1 cellular context compared by ENCODE assay signal in the genomic region with DNA sequence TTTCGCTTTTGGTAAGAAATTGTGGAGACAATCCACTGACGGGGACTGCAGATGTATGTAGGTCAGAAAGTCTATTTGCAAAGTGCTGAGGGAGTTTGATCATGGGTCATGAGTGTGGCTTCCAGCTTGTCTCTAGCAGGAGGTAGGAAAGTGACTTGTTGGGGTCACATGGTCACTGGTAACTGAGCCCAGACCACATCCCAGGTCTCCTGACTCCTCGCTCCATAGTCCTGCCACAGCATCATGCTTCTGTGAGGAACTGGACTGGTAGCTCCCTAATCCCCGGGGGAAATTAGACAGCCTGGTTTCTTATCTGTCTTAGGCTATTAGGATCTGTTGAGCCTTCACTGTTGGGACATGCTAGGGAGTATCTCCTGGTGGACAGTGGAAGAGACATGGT.
TF ChIP-seq lines count a peak whose summit lies in the region.

No MANE protein-coding gene starts in this region.

TF ChIP-seq in SK-N-SH, 30 proteins besides CTCF, POLR2A, EP300 and RAD21 (continued from another document):
- TF ChIP-seq, protein P1, sequence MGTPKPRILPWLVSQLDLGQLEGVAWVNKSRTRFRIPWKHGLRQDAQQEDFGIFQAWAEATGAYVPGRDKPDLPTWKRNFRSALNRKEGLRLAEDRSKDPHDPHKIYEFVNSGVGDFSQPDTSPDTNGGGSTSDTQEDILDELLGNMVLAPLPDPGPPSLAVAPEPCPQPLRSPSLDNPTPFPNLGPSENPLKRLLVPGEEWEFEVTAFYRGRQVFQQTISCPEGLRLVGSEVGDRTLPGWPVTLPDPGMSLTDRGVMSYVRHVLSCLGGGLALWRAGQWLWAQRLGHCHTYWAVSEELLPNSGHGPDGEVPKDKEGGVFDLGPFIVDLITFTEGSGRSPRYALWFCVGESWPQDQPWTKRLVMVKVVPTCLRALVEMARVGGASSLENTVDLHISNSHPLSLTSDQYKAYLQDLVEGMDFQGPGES (IDR thresholded peaks at IDR 0.05; ENCODE audit: low read depth, low read length) = no peak
- no peak for TF ChIP-seq SIN3A (IDR thresholded peaks at IDR 0.05; ENCODE audit: borderline replicate concordance, low read depth, low read length)
- no peak for TF ChIP-seq CHD2 (IDR thresholded peaks at IDR 0.05; ENCODE audit: low read length, partially characterized antibody)
- no peak for TF ChIP-seq EZH2phosphoT487 (IDR thresholded peaks at IDR 0.05; ENCODE audit: borderline replicate concordance, low read depth)
- TF ChIP-seq RXRA (IDR thresholded peaks at IDR 0.05; ENCODE audit: borderline replicate concordance, low read depth) = no peak
- TF ChIP-seq, protein P2, sequence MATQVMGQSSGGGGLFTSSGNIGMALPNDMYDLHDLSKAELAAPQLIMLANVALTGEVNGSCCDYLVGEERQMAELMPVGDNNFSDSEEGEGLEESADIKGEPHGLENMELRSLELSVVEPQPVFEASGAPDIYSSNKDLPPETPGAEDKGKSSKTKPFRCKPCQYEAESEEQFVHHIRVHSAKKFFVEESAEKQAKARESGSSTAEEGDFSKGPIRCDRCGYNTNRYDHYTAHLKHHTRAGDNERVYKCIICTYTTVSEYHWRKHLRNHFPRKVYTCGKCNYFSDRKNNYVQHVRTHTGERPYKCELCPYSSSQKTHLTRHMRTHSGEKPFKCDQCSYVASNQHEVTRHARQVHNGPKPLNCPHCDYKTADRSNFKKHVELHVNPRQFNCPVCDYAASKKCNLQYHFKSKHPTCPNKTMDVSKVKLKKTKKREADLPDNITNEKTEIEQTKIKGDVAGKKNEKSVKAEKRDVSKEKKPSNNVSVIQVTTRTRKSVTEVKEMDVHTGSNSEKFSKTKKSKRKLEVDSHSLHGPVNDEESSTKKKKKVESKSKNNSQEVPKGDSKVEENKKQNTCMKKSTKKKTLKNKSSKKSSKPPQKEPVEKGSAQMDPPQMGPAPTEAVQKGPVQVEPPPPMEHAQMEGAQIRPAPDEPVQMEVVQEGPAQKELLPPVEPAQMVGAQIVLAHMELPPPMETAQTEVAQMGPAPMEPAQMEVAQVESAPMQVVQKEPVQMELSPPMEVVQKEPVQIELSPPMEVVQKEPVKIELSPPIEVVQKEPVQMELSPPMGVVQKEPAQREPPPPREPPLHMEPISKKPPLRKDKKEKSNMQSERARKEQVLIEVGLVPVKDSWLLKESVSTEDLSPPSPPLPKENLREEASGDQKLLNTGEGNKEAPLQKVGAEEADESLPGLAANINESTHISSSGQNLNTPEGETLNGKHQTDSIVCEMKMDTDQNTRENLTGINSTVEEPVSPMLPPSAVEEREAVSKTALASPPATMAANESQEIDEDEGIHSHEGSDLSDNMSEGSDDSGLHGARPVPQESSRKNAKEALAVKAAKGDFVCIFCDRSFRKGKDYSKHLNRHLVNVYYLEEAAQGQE (IDR thresholded peaks at IDR 0.05; ENCODE audit: low read depth, low read length) = no peak
- no peak for TF ChIP-seq RFX5 (IDR thresholded peaks at IDR 0.05; ENCODE audit: low read length)
TF ChIP-seq in SK-N-SH: peak in this region for 0.
